2 cellular contexts compared by ENCODE assay signal in genomic region chr17:71656987-71657858, GRCh38.
A peak's percentile ranks its signal among the peaks of the same experiment; 100 is the strongest.
TF ChIP-seq lines count a peak whose summit lies in the region.

No MANE protein-coding gene starts in this region.

TF ChIP-seq in IMR-90, 13 proteins besides CTCF, POLR2A, EP300 and RAD21 (continued from another document):
- TF ChIP-seq SMC3 (IDR thresholded peaks at IDR 0.05; ENCODE audit: low read depth, low read length) = no peak
- no peak for TF ChIP-seq ELK1 (IDR thresholded peaks at IDR 0.05; ENCODE audit: borderline replicate concordance, low read depth, low read length)
- no peak for TF ChIP-seq MAZ (IDR thresholded peaks at IDR 0.05; ENCODE audit: borderline replicate concordance, low read depth, low read length)
- no peak for TF ChIP-seq CHD1 (IDR thresholded peaks at IDR 0.05; ENCODE audit: low read depth, low read length)
- TF ChIP-seq RFX5 (IDR thresholded peaks at IDR 0.05; ENCODE audit: low read depth, low read length) = no peak
- no peak for TF ChIP-seq USF2 (IDR thresholded peaks at IDR 0.05; ENCODE audit: low read depth, low read length)

TF ChIP-seq in neural cell, 6 proteins besides CTCF, POLR2A, EP300 and RAD21 (continued from another document):
- TF ChIP-seq REST (IDR thresholded peaks at IDR 0.05; ENCODE audit: borderline replicate concordance) = peak; percentile 75
